Comparison of ENCODE assay signal across 1 cellular context in the genomic region with DNA sequence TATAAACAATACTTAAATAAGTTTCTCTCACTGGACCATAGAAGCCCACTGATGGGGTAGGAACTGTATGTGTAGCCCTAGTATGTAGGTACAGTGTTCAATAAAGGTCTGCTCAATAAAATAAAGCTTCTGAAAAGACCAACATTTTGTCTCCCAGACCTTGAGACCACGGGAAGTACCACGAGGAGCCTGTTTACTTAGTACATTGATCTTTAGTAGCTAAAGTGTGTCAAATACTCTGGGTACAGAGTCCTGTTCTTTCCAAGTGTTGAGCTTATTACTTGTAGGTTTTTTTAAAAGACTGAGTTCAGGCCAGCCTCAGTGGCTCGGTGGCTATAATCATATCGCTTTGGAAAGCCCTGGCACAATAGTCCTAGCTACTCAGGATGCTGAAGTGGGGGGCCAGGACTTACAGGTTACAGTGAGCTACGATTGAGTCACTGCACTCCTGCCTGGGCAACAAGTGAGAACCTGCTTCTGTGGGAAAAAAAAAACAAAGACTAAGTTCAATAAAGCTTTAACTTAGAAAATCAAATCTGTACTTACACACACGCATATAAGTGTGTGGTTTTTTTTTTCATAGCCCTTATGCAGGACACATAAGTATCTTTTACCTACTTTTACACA.
TF ChIP-seq lines count a peak whose summit lies in the region.

No MANE protein-coding gene starts in this region.

TF ChIP-seq in HepG2, 621 proteins besides CTCF, POLR2A, EP300 and RAD21 (continued from another document and continues in another):
- TF ChIP-seq, protein P1, sequence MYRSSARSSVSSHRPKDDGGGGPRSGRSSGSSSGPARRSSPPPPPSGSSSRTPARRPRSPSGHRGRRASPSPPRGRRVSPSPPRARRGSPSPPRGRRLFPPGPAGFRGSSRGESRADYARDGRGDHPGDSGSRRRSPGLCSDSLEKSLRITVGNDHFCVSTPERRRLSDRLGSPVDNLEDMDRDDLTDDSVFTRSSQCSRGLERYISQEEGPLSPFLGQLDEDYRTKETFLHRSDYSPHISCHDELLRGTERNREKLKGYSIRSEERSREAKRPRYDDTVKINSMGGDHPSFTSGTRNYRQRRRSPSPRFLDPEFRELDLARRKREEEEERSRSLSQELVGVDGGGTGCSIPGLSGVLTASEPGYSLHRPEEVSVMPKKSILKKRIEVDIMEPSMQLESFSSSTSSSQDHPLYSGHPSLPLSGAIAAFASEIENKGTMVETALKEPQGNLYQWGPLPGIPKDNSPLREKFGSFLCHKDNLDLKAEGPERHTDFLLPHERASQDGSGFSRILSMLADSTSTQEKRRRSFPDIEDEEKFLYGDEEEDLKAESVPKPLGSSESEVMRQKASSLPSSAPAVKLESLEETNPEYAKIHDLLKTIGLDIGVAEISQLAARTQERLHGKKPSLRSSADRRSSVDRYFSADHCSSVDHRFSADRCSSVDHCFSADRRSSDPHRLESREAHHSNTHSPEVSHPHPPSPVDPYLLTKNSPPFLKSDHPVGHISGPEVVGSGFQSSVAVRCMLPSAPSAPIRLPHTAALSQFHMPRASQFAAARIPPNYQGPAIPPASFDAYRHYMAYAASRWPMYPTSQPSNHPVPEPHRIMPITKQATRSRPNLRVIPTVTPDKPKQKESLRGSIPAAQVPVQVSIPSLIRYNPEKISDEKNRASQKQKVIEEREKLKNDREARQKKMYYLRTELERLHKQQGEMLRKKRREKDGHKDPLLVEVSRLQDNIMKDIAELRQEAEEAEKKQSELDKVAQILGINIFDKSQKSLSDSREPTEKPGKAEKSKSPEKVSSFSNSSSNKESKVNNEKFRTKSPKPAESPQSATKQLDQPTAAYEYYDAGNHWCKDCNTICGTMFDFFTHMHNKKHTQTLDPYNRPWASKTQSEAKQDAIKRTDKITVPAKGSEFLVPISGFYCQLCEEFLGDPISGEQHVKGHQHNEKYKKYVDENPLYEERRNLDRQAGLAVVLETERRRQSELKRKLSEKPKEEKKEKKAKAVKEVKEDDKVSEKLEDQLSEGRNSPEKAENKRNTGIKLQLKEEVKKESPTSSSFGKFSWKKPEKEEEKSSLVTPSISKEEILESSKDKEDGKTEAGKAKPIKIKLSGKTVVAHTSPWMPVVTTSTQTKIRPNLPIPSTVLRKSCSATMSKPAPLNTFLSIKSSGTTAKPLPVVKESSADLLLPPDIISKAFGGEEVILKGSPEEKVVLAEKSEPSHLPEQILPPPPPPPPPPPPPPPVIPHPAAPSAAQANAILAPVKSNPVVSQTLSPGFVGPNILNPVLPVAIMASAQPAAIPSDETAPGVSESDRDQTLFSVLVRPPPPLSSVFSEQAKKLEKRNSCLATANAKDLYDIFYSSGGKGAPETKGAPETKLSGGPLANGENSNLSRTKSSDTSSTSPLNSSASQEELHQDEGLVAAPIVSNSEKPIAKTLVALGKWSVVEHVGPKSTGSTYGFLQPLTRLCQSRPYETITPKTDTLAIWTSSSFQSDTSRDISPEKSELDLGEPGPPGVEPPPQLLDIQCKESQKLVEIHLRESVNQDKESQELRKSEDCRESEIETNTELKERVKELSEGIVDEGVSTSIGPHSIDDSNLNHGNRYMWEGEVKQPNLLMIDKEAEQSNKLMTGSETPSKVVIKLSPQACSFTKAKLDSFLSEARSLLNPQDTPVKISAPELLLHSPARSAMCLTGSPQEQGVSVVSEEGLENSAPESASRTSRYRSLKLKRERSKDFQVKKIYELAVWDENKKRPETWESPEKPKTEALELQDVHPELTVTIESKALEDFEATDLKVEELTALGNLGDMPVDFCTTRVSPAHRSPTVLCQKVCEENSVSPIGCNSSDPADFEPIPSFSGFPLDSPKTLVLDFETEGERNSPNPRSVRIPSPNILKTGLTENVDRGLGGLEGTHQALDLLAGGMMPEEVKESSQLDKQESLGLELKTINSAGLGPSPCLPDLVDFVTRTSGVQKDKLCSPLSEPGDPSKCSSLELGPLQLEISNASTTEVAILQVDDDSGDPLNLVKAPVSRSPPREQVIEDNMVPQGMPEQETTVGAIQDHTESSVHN (CRISPR knock-in tag; IDR thresholded peaks at IDR 0.05) = no peak
- TF ChIP-seq PHF21A (CRISPR knock-in tag; IDR thresholded peaks at IDR 0.05) = peak; percentile 36; the same call in 1 of the 2 replicates
- TF ChIP-seq TARDBP (CRISPR knock-in tag; IDR thresholded peaks at IDR 0.05) = peak; percentile 76
- TF ChIP-seq FOXJ3 (CRISPR knock-in tag; IDR thresholded peaks at IDR 0.05; ENCODE audit: borderline replicate concordance) = peak; percentile 33; the same call in 1 of the 2 replicates
- TF ChIP-seq NCOA2 (CRISPR knock-in tag; IDR thresholded peaks at IDR 0.05) = peak; percentile 74; the same call in 1 of the 2 replicates
- TF ChIP-seq, protein P2, sequence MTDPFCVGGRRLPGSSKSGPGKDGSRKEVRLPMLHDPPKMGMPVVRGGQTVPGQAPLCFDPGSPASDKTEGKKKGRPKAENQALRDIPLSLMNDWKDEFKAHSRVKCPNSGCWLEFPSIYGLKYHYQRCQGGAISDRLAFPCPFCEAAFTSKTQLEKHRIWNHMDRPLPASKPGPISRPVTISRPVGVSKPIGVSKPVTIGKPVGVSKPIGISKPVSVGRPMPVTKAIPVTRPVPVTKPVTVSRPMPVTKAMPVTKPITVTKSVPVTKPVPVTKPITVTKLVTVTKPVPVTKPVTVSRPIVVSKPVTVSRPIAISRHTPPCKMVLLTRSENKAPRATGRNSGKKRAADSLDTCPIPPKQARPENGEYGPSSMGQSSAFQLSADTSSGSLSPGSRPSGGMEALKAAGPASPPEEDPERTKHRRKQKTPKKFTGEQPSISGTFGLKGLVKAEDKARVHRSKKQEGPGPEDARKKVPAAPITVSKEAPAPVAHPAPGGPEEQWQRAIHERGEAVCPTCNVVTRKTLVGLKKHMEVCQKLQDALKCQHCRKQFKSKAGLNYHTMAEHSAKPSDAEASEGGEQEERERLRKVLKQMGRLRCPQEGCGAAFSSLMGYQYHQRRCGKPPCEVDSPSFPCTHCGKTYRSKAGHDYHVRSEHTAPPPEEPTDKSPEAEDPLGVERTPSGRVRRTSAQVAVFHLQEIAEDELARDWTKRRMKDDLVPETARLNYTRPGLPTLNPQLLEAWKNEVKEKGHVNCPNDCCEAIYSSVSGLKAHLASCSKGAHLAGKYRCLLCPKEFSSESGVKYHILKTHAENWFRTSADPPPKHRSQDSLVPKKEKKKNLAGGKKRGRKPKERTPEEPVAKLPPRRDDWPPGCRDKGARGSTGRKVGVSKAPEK (CRISPR knock-in tag; IDR thresholded peaks at IDR 0.05; ENCODE audit: borderline replicate concordance) = 0 out of 2 replicates have a peak, but pooled peaks have one; percentile 36
- TF ChIP-seq FOXA1 (IDR thresholded peaks at IDR 0.05) = no peak
- peak; percentile 82 for TF ChIP-seq FOXA1 (CRISPR knock-in tag; IDR thresholded peaks at IDR 0.05)
- no peak for TF ChIP-seq ZFYVE20 (CRISPR knock-in tag; IDR thresholded peaks at IDR 0.05; ENCODE audit: borderline replicate concordance, low read depth)
- peak; percentile 81 for TF ChIP-seq HDAC1 (CRISPR knock-in tag; IDR thresholded peaks at IDR 0.05)
- TF ChIP-seq ETV5 (CRISPR knock-in tag; IDR thresholded peaks at IDR 0.05; ENCODE audit: borderline replicate concordance) = peak; percentile 29; the same call in 1 of the 2 replicates
- peak; percentile 20; the same call in 1 of the 2 replicates for TF ChIP-seq FOXO1 (CRISPR knock-in tag; IDR thresholded peaks at IDR 0.05)
- TF ChIP-seq ZNF160 (CRISPR knock-in tag; IDR thresholded peaks at IDR 0.05) = 0 out of 2 replicates have a peak, but pooled peaks have one; percentile 33
- TF ChIP-seq FOXP1 (IDR thresholded peaks at IDR 0.05) = no peak
- TF ChIP-seq FOXP1 (CRISPR knock-in tag; IDR thresholded peaks at IDR 0.05) = 0 out of 2 replicates have a peak, but pooled peaks have one; percentile 4
- peak; percentile 61; the same call in 1 of the 2 replicates for TF ChIP-seq HMG20A (CRISPR knock-in tag; IDR thresholded peaks at IDR 0.05; ENCODE audit: borderline replicate concordance)
- no peak for TF ChIP-seq SOX6 (IDR thresholded peaks at IDR 0.05)
- peak; percentile 41; the same call in 1 of the 2 replicates for TF ChIP-seq SOX6 (CRISPR knock-in tag; IDR thresholded peaks at IDR 0.05)
- TF ChIP-seq, protein P3, sequence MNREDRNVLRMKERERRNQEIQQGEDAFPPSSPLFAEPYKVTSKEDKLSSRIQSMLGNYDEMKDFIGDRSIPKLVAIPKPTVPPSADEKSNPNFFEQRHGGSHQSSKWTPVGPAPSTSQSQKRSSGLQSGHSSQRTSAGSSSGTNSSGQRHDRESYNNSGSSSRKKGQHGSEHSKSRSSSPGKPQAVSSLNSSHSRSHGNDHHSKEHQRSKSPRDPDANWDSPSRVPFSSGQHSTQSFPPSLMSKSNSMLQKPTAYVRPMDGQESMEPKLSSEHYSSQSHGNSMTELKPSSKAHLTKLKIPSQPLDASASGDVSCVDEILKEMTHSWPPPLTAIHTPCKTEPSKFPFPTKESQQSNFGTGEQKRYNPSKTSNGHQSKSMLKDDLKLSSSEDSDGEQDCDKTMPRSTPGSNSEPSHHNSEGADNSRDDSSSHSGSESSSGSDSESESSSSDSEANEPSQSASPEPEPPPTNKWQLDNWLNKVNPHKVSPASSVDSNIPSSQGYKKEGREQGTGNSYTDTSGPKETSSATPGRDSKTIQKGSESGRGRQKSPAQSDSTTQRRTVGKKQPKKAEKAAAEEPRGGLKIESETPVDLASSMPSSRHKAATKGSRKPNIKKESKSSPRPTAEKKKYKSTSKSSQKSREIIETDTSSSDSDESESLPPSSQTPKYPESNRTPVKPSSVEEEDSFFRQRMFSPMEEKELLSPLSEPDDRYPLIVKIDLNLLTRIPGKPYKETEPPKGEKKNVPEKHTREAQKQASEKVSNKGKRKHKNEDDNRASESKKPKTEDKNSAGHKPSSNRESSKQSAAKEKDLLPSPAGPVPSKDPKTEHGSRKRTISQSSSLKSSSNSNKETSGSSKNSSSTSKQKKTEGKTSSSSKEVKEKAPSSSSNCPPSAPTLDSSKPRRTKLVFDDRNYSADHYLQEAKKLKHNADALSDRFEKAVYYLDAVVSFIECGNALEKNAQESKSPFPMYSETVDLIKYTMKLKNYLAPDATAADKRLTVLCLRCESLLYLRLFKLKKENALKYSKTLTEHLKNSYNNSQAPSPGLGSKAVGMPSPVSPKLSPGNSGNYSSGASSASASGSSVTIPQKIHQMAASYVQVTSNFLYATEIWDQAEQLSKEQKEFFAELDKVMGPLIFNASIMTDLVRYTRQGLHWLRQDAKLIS (CRISPR knock-in tag; IDR thresholded peaks at IDR 0.05) = no peak
- TF ChIP-seq REPIN1 (CRISPR knock-in tag; IDR thresholded peaks at IDR 0.05; ENCODE audit: borderline replicate concordance, low read depth) = peak; percentile 31; the same call in 1 of the 2 replicates
- TF ChIP-seq ZNF251 (CRISPR knock-in tag; IDR thresholded peaks at IDR 0.05) = no peak
- TF ChIP-seq, protein P4, sequence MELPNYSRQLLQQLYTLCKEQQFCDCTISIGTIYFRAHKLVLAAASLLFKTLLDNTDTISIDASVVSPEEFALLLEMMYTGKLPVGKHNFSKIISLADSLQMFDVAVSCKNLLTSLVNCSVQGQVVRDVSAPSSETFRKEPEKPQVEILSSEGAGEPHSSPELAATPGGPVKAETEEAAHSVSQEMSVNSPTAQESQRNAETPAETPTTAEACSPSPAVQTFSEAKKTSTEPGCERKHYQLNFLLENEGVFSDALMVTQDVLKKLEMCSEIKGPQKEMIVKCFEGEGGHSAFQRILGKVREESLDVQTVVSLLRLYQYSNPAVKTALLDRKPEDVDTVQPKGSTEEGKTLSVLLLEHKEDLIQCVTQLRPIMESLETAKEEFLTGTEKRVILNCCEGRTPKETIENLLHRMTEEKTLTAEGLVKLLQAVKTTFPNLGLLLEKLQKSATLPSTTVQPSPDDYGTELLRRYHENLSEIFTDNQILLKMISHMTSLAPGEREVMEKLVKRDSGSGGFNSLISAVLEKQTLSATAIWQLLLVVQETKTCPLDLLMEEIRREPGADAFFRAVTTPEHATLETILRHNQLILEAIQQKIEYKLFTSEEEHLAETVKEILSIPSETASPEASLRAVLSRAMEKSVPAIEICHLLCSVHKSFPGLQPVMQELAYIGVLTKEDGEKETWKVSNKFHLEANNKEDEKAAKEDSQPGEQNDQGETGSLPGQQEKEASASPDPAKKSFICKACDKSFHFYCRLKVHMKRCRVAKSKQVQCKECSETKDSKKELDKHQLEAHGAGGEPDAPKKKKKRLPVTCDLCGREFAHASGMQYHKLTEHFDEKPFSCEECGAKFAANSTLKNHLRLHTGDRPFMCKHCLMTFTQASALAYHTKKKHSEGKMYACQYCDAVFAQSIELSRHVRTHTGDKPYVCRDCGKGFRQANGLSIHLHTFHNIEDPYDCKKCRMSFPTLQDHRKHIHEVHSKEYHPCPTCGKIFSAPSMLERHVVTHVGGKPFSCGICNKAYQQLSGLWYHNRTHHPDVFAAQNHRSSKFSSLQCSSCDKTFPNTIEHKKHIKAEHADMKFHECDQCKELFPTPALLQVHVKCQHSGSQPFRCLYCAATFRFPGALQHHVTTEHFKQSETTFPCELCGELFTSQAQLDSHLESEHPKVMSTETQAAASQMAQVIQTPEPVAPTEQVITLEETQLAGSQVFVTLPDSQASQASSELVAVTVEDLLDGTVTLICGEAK (IDR thresholded peaks at IDR 0.05) = no peak
- TF ChIP-seq, protein P4 (CRISPR knock-in tag; IDR thresholded peaks at IDR 0.05) = no peak
- TF ChIP-seq, protein P5, sequence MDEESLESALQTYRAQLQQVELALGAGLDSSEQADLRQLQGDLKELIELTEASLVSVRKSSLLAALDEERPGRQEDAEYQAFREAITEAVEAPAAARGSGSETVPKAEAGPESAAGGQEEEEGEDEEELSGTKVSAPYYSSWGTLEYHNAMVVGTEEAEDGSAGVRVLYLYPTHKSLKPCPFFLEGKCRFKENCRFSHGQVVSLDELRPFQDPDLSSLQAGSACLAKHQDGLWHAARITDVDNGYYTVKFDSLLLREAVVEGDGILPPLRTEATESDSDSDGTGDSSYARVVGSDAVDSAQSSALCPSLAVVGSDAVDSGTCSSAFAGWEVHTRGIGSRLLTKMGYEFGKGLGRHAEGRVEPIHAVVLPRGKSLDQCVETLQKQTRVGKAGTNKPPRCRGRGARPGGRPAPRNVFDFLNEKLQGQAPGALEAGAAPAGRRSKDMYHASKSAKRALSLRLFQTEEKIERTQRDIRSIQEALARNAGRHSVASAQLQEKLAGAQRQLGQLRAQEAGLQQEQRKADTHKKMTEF (CRISPR knock-in tag; IDR thresholded peaks at IDR 0.05) = 0 out of 2 replicates have a peak, but pooled peaks have one; percentile 53
